Comparison of ENCODE assay signal across 16 cellular contexts in genomic region chr3:151675858-151676615, GRCh38. TPM values are rescaled to one million over a fixed set of nuclear protein-coding genes. Genes with fewer than 3 reads are reported as not detected.
"Had no signal": no experiment of that assay in that cellular context is flagged by ENCODE, and none has a peak within 500 bp of the region (broad histone marks: within the 10 kb centered on the region; RNA-seq: fewer than 3 reads in every experiment).

No MANE protein-coding gene starts in this region.

- H3K4me3 ChIP-seq: skin epidermis, tibial artery, uterus had no signal

- H3K4me1 ChIP-seq: tibial artery, uterus had no signal

- H3K27ac ChIP-seq: brain microvascular endothelial cell, skin epidermis, tibial artery, uterus had no signal

- H3K9me3 ChIP-seq: uterus had no signal

- H3K36me3 ChIP-seq: brain microvascular endothelial cell, tibial artery, uterus had no signal

- DNase-seq: activated CD4-positive, alpha-beta memory T cell treated with anti-CD3 and anti-CD28 coated beads, Interleukin-2, amount 10 ng/mL, durations not matched to agents 7 days and 5 days; activated CD4-positive, alpha-beta T cell treated with anti-CD3 and anti-CD28 coated beads for 4 hours; activated gamma-delta T cell; activated T-cell treated with anti-CD3 and anti-CD28 coated beads, Interleukin-2, amount 50 U/mL, for 48 hours; brain microvascular endothelial cell; effector memory CD4-positive, alpha-beta T cell; posterior cingulate gyrus; stimulated activated CD4-positive, alpha-beta T cell treated with anti-CD3 and anti-CD28 coated beads, Interleukin-4, amount 100 ng/mL, for 24 hours; stimulated activated naive CD4-positive, alpha-beta T cell; T-helper 1 cell; T1000; tibial artery; uterus had no signal

- H3K27me3 ChIP-seq: brain microvascular endothelial cell, tibial artery, uterus had no signal

RNA-seq across cellular contexts. Expression of gene AADACL2, which starts 57.7 kb away (rescaled TPM):
- total RNA-seq: activated CD4-positive, alpha-beta memory T cell treated with anti-CD3 and anti-CD28 coated beads, Interleukin-2, amount 10 ng/mL, durations not matched to agents 7 days and 5 days; kidney epithelial cell; liver had no signal
- polyA plus RNA-seq: liver had no signal
